17 cellular contexts compared by ENCODE assay signal in genomic region chr7:135165862-135166261, GRCh38. TPM values are rescaled to one million over a fixed set of nuclear protein-coding genes. Genes with fewer than 3 reads are reported as not detected.
DNase-seq lines count a peak whose midpoint lies in the region; ATAC-seq and TF ChIP-seq lines count a peak whose summit lies in the region.
"Had no signal": no experiment of that assay in that cellular context is flagged by ENCODE, and none has a peak within 500 bp of the region (broad histone marks: within the 10 kb centered on the region; RNA-seq: fewer than 3 reads in every experiment).

No MANE protein-coding gene starts in this region.

- peaks cover 20 to 39% of the 10 kb centered on the region in 2 donors for H3K36me3 ChIP-seq in ascending aorta

- peak overlapping the region; percentile 39 for H3K27ac Mint-ChIP-seq in nephron progenitor cell
- H3K27ac Mint-ChIP-seq: nephron had no signal

- H3K4me3 Mint-ChIP-seq in nephron progenitor cell = no peak overlapping the region

- H3K9me3 ChIP-seq in right cardiac atrium (ENCODE audit: control insufficient read depth, low read length) (no peaks in the 10 kb centered on the region), ascending aorta (no peaks in the 10 kb centered on the region)

- TF ChIP-seq CTCF in ascending aorta (IDR thresholded peaks at IDR 0.05) = no peak
- no peak for TF ChIP-seq CTCF in nephron progenitor cell (IDR thresholded peaks at IDR 0.05)

- intact Hi-C loops in right cardiac atrium (cut with DNase I) (loop anchor here in 3 of 4 donors (5.0 to 10.0 kb wide), 4 partner anchors 171 to 481 kb away; partner anchors contain the start of gene AGBL3 (in 2 of the 3)), Right ventricle myocardium inferior (cut with DNase I) (no loop called here), ascending aorta (cut with DNase I) (no loop called here)

- H3K27me3 Mint-ChIP-seq in nephron progenitor cell (ENCODE audit: low read depth, poor library complexity) = peaks cover 5% of the 10 kb centered on the region
- H3K27me3 Mint-ChIP-seq: stimulated activated naive CD8-positive, alpha-beta T cell treated with anti-CD3 and anti-CD28 coated beads, Interleukin-15, amount 100 ng/mL, for 72 hours had no signal

- H3K36me3 Mint-ChIP-seq in nephron progenitor cell (ENCODE audit: low read depth) = peaks cover 86% of the 10 kb centered on the region

- H3K4me1 ChIP-seq in right cardiac atrium (ENCODE audit: control insufficient read depth, insufficient read depth, low read length) (peaks cover 26% of the 10 kb centered on the region), ascending aorta (peaks cover 15 to 23% of the 10 kb centered on the region in 2 donors)

- 78% methylated on average over 4 of the region's 4 CpGs for WGBS in right cardiac atrium

- peak overlapping the region; percentile 37 for H3K27ac ChIP-seq in right cardiac atrium (ENCODE audit: low read length)
- H3K27ac ChIP-seq in ascending aorta = peak overlapping the region; percentile 12 to 62
- H3K27ac ChIP-seq: epithelial cell of prostate, HL-60, WERI-Rb-1 had no signal

- H3K27me3 ChIP-seq in right cardiac atrium (ENCODE audit: control insufficient read depth, insufficient read depth) (no peaks in the 10 kb centered on the region), ascending aorta (no peaks in the 10 kb centered on the region)

- ATAC-seq in right cardiac atrium (no peak), Right ventricle myocardium inferior (no peak), GM21526 (IDR thresholded peaks at IDR 0.05; ENCODE audit: low FRiP score, unreplicated experiment) (no peak), HG02970 (IDR thresholded peaks at IDR 0.05; ENCODE audit: low FRiP score, unreplicated experiment) (no peak), GM21367 (IDR thresholded peaks at IDR 0.05; ENCODE audit: unreplicated experiment) (no peak)
- ATAC-seq: left colon; SK-N-SH treated with all-trans-retinoic acid at 6 μM for 48 hours; stimulated activated naive CD8-positive, alpha-beta T cell treated with anti-CD3 and anti-CD28 coated beads, Interleukin-15, amount 100 ng/mL, for 72 hours had no signal

- H3K4me3 ChIP-seq in right cardiac atrium (ENCODE audit: low read length) (no peak overlapping the region), ascending aorta (no peak overlapping the region)

- DNase-seq in right cardiac atrium (no peak), Right ventricle myocardium inferior (ENCODE audit: missing footprints) (no peak), ascending aorta (ENCODE audit: low spot score in 2 of 2) (no peak), nephron progenitor cell (no peak), middle frontal gyrus (ENCODE audit: extremely low spot score, low spot score) (no peak)
- DNase-seq: head of caudate nucleus; Karpas-422; left colon; stimulated activated naive CD8-positive, alpha-beta T cell treated with anti-CD3 and anti-CD28 coated beads, Interleukin-15, amount 100 ng/mL, for 72 hours; WERI-Rb-1 had no signal

- H3K4me1 Mint-ChIP-seq in nephron progenitor cell = peaks cover 33% of the 10 kb centered on the region

- H3K9me3 Mint-ChIP-seq in nephron progenitor cell = peaks cover 28% of the 10 kb centered on the region

RNA-seq across cellular contexts. Expression of gene CYREN, which starts 4.6 kb away (rescaled TPM):
- total RNA-seq in right cardiac atrium (10 to 100 TPM; 31.8 to 40.5 (median 33.3) TPM), Right ventricle myocardium inferior (22.5 TPM), ascending aorta (21.6 TPM)
- 27.7 TPM for polyA plus RNA-seq in right cardiac atrium

RNA-seq across cellular contexts. Expression of gene TMEM140, which starts 18.0 kb away (rescaled TPM):
- total RNA-seq in right cardiac atrium (10 to 100 TPM in 2 of 4 donors, 1 to 10 TPM in 2; 6.3 to 13.0 (median 9.9) TPM), Right ventricle myocardium inferior (24.3 TPM), ascending aorta (26.9 TPM)
- 13.3 TPM for polyA plus RNA-seq in right cardiac atrium

RNA-seq across cellular contexts. Expression of gene WDR91, which starts 45.5 kb away (rescaled TPM):
- total RNA-seq in right cardiac atrium (10 to 100 TPM in 2 of 4 donors, 1 to 10 TPM in 2; 6.8 to 11.1 (median 9.7) TPM), Right ventricle myocardium inferior (3.8 TPM), ascending aorta (66.7 TPM)
- polyA plus RNA-seq in right cardiac atrium = 4.0 TPM

Comparison
In these comparisons a context has a peak if more than half of its experiments do, and no peak if none do; other contexts are left out.
1. intact Hi-C loops: an anchor here in right cardiac atrium (5.0 to 10.0 kb wide); none called in Right ventricle myocardium inferior and ascending aorta.